ENCODE assay signal across 9 cellular contexts in the genomic region with DNA sequence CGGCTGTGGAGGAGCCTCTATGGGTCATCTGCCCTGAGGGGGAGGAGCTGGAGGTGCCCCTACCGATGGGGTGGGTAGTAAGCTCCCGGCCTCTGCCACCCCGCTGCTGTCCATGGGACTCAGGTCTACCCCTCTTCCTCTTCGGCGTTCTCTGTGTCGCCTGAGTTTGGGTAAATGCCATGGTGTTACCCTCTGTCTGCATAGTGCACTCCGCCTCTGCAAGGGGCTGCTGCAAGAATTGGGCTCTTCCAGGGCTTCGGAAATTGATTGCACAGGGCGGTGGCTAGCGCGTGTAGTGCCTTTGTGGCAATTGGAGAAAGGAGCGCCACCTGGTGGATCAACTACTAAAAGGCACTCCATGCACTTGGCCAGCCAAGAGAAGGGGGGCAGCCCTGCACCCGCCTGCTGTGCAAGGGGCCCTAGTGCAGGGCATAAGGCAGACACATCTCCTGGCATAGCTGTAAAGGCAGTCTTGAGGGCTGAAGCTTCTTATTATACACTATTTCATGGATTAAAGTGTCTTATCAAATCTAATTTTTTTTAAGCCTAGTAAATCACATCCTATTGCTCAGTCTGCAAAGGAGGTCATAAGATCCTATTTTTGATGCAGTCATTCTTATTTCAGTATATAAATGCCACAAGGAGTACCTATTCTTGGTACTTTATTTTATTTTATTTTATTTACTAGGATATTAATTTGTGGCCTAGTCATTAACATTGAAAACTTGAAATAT.
DNase-seq lines count a peak whose midpoint lies in the region; ATAC-seq lines count a peak whose summit lies in the region.
"Had no signal": no experiment of that assay in that cellular context is flagged by ENCODE, and none has a peak within 500 bp of the region (broad histone marks: within the 10 kb centered on the region; RNA-seq: fewer than 3 reads in every experiment).

No MANE protein-coding gene starts in this region.

- H3K4me1 Mint-ChIP-seq in CD4-positive, CD25-positive, alpha-beta regulatory T cell = peaks cover 0 to 4% (median 0%) of the 10 kb centered on the region in 4 donors
- H3K4me1 Mint-ChIP-seq in memory B cell = peaks cover 4% of the 10 kb centered on the region

- ATAC-seq in CD4-positive, CD25-positive, alpha-beta regulatory T cell (ENCODE audit: low read depth in 2 of 2) = peak; percentile 82 to 87
- ATAC-seq in GM19351 (IDR thresholded peaks at IDR 0.05; ENCODE audit: unreplicated experiment) = peak; percentile 99
- peak; percentile 99 for ATAC-seq in HG03432 (IDR thresholded peaks at IDR 0.05; ENCODE audit: unreplicated experiment)
- ATAC-seq in memory B cell (ENCODE audit: low read depth) = peak; percentile 96

- H3K36me3 ChIP-seq in CD4-positive, CD25-positive, alpha-beta regulatory T cell (ENCODE audit: control insufficient read depth, insufficient read depth, low read length) = no peaks in the 10 kb centered on the region

- no peak overlapping the region for H3K27ac Mint-ChIP-seq in CD4-positive, CD25-positive, alpha-beta regulatory T cell
- no peak overlapping the region for H3K27ac Mint-ChIP-seq in memory B cell
- H3K27ac Mint-ChIP-seq: activated naive CD8-positive, alpha-beta T cell had no signal

- no peak overlapping the region for H3K27ac ChIP-seq in CD4-positive, CD25-positive, alpha-beta regulatory T cell (ENCODE audit: insufficient read depth, low read length, poor library complexity, severe bottlenecking)

- peaks cover 10% of the 10 kb centered on the region for H3K27me3 ChIP-seq in CD4-positive, CD25-positive, alpha-beta regulatory T cell (ENCODE audit: control insufficient read depth, insufficient read depth, low read length)

- H3K27me3 Mint-ChIP-seq in CD4-positive, CD25-positive, alpha-beta regulatory T cell = peaks cover 20% of the 10 kb centered on the region
- H3K27me3 Mint-ChIP-seq in memory B cell = peaks cover 10% of the 10 kb centered on the region

- no peak overlapping the region for H3K4me3 ChIP-seq in CD4-positive, CD25-positive, alpha-beta regulatory T cell (ENCODE audit: low read depth, low read length)

- no peaks in the 10 kb centered on the region for H3K36me3 Mint-ChIP-seq in CD4-positive, CD25-positive, alpha-beta regulatory T cell
- no peaks in the 10 kb centered on the region for H3K36me3 Mint-ChIP-seq in memory B cell
- H3K36me3 Mint-ChIP-seq: activated naive CD8-positive, alpha-beta T cell had no signal

- H3K9me3 Mint-ChIP-seq in CD4-positive, CD25-positive, alpha-beta regulatory T cell = no peaks in the 10 kb centered on the region
- no peaks in the 10 kb centered on the region for H3K9me3 Mint-ChIP-seq in memory B cell

- no peaks in the 10 kb centered on the region for H3K4me1 ChIP-seq in CD4-positive, CD25-positive, alpha-beta regulatory T cell (ENCODE audit: control insufficient read depth, insufficient read depth, low read length, poor library complexity, severe bottlenecking)

- H3K9me3 ChIP-seq in CD4-positive, CD25-positive, alpha-beta regulatory T cell (ENCODE audit: control insufficient read depth in 2 of 2, low read length in 2 of 2) = no peaks in the 10 kb centered on the region

- no peak overlapping the region for H3K4me3 Mint-ChIP-seq in CD4-positive, CD25-positive, alpha-beta regulatory T cell
- H3K4me3 Mint-ChIP-seq in memory B cell = peak overlapping the region; percentile 55
- H3K4me3 Mint-ChIP-seq: activated naive CD8-positive, alpha-beta T cell had no signal

- peak; percentile 51 to 75 (median 69) for DNase-seq in CD4-positive, CD25-positive, alpha-beta regulatory T cell
- DNase-seq in NCI-H524 treated with DMSO at 0.1 percent for 48 hours (lab: John Stamatoyannopoulos, UW) = peak; percentile 15
- peak; percentile 52 to 72 for DNase-seq in activated CD4-positive, alpha-beta T cell treated with anti-CD3 and anti-CD28 coated beads, Interleukin-2, amount 50 U/mL, for 24 hours (ENCODE audit: low read depth in 1 of 2, low spot score in 1 of 2)
- peak; percentile 69 for DNase-seq in effector CD4-positive, alpha-beta T cell
- DNase-seq in memory B cell (ENCODE audit: low spot score in 2 of 2) = peak; percentile 73 to 76
- DNase-seq in stimulated activated CD8-positive, alpha-beta memory T cell treated with anti-CD3 and anti-CD28 coated beads, Interleukin-2, amount 100 ng/mL, for 1 hour (ENCODE audit: low read depth in 2 of 2) = peak; percentile 51 to 55

Comparison
In these comparisons a context has a peak if more than half of its experiments do, and no peak if none do; other contexts are left out.
1. DNase-seq: peak in every context shown above with its lines; median percentile 74 in memory B cell; 69 in CD4-positive, CD25-positive, alpha-beta regulatory T cell; 69 in effector CD4-positive, alpha-beta T cell; 62 in activated CD4-positive, alpha-beta T cell treated with anti-CD3 and anti-CD28 coated beads, Interleukin-2, amount 50 U/mL, for 24 hours; 53 in stimulated activated CD8-positive, alpha-beta memory T cell treated with anti-CD3 and anti-CD28 coated beads, Interleukin-2, amount 100 ng/mL, for 1 hour; 15 in NCI-H524 treated with DMSO at 0.1 percent for 48 hours.